ENCODE assay signal across 13 cellular contexts in the genomic region with DNA sequence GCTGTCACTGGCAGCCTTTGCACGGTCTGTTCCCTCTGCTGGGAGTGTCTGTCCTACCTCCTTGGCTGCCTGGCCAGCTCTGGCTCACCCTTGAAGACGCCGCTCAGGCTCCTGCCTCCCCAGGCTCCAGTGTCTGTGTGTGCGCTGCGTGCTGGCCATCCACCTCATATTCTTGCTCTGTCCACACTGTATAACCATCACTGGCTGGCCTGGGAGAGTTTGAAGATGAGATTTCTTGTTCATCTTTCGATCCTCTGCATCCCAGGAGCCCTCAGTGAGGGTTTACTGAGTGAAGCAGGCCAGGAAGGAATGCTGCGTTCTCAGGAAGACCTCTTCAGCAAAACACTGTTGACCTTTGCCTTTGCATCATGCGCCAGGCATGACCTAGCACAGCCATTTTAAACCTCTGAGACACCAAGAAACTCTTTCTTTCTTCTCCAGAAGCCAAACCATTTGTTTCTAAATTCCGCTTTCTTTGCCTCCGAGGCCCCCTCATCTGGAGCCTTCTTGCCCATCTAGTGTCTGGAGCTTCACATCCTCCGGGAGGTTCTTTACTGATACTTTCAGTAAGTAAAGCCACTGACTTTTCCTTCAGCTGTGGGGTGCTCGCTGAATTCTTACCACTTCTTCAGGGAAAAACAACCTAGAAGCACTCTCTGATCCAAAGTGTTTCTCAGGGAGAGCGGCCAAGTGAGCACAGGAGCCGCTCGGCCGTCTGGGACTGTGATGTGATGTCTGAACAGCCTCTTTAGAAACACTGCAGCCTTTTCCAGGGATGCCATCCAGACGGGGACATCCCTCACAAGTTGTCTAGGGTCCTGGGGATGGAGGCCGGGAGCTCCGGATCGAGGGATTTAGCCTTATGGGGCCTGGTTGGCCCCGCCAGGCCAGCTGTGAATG.
DNase-seq lines count a peak whose midpoint lies in the region; ATAC-seq and TF ChIP-seq lines count a peak whose summit lies in the region.
"Had no signal": no experiment of that assay in that cellular context is flagged by ENCODE, and none has a peak within 500 bp of the region (broad histone marks: within the 10 kb centered on the region; RNA-seq: fewer than 3 reads in every experiment).

No MANE protein-coding gene starts in this region.

- DNase-seq in left ventricle myocardium superior (peak; percentile 63), omental fat pad (ENCODE audit: low spot score) (no peak), tibial artery (peak in 1 of 2 donors; percentile 61), ovary (no peak), Ammon's horn (ENCODE audit: low spot score) (no peak)
- DNase-seq: activated CD4-positive, alpha-beta T cell treated with anti-CD3 and anti-CD28 coated beads for 4 hours; kidney glomerular epithelial cell; NCI-H1417; NCI-H524; occipital lobe had no signal

- no peak for TF ChIP-seq POLR2A in ovary (IDR thresholded peaks at IDR 0.05)

- 84 to 87% (median 87%) methylated on average over 21 of the region's 21 CpGs for WGBS in ovary, 3 donors

- peak; percentile 50 for ATAC-seq in left ventricle myocardium superior
- peak; percentile 18 for ATAC-seq in omental fat pad (ENCODE audit: low FRiP score)
- ATAC-seq in HG03135 (IDR thresholded peaks at IDR 0.05; ENCODE audit: unreplicated experiment) = no peak
- ATAC-seq in HG02981 (IDR thresholded peaks at IDR 0.05; ENCODE audit: unreplicated experiment) = no peak

- H3K36me3 ChIP-seq in tibial artery (no peaks in the 10 kb centered on the region), ovary (no peaks in the 10 kb centered on the region)

- H3K27ac ChIP-seq in cingulate gyrus (ENCODE audit: low read depth, low read length) = peak overlapping the region; percentile 83
- H3K27ac ChIP-seq in tibial artery = peak overlapping the region; percentile 50 to 55
- peak overlapping the region in 1 of 2 donors; percentile 9 for H3K27ac ChIP-seq in ovary

- TF ChIP-seq EP300 in ovary (IDR thresholded peaks at IDR 0.05) = no peak

- H3K9me3 ChIP-seq in tibial artery (no peaks in the 10 kb centered on the region), ovary (no peaks in the 10 kb centered on the region)

- no peak overlapping the region for H3K4me3 ChIP-seq in tibial artery
- no peak overlapping the region for H3K4me3 ChIP-seq in ovary

- intact Hi-C loops in left ventricle myocardium superior (cut with micrococcal nuclease) (no loop called here), tibial artery (cut with DNase I; ENCODE audit: low total_unique reads) (no loop called here), ovary (cut with DNase I) (no loop called here)

- H3K4me1 ChIP-seq in tibial artery = peaks cover 0 to 45% (median 23%) of the 10 kb centered on the region in 4 donors
- peaks cover 14% of the 10 kb centered on the region for H3K4me1 ChIP-seq in ovary (ENCODE audit: insufficient read depth)

- TF ChIP-seq CTCF in omental fat pad (IDR thresholded peaks at IDR 0.05) (no peak), tibial artery (IDR thresholded peaks at IDR 0.05) (no peak), ovary (IDR thresholded peaks at IDR 0.05) (no peak)

- H3K27me3 ChIP-seq in tibial artery (no peaks in the 10 kb centered on the region), ovary (no peaks in the 10 kb centered on the region)

Comparison
In these comparisons a context has a peak if more than half of its experiments do, and no peak if none do; other contexts are left out.
1. ATAC-seq: peak in left ventricle myocardium superior (single experiment) and omental fat pad (single experiment); none in HG03135 (single experiment) and HG02981 (single experiment).